In genomic region chr10:24952146-24952700, GRCh38 we compare ENCODE assay signal across 8 cellular contexts. TPM values are rescaled to one million over a fixed set of nuclear protein-coding genes. Genes with fewer than 3 reads are reported as not detected.
A peak's percentile ranks its signal among the peaks of the same experiment; 100 is the strongest.
DNase-seq lines count a peak whose midpoint lies in the region; ATAC-seq, FAIRE-seq and TF ChIP-seq lines count a peak whose summit lies in the region.

PRTFDC1 (minus strand) TSS chr10:24952606; CDS start chr10:24952575, 31 bp downstream.

- peak within 1 kb of the TSS; percentile 50 for H3K27ac Mint-ChIP-seq in activated T-cell treated with anti-CD3 and anti-CD28 coated beads, Interleukin-2, amount 50 U/mL, for 24 hours
- H3K27ac Mint-ChIP-seq in MCF 10A (ENCODE audit: low read depth, unreplicated experiment) = no peak within 1 kb of the TSS

- no peaks in the 10 kb centered on the region for H3F3A ChIP-seq in PC-9 (ENCODE audit: insufficient read depth, low read depth)

- CTCF ChIA-PET in PC-9 (lab: Charles Lee) (interaction anchor here (0.6 kb wide), 1 partner anchor 161 kb away, joined by 3 read pairs; no protein-coding TSS in a partner anchor), MCF 10A (lab: Yijun Ruan, JAX) (interaction anchor here (0.6 to 0.7 kb wide), 3 partner anchors 120 to 133 kb away, joined by 3 to 4 read pairs (median 3); no protein-coding TSS in a partner anchor)

- peak within 1 kb of the TSS; percentile 77 for H3K9ac ChIP-seq in iPS-20b (ENCODE audit: low read depth, low read length)

- ATAC-seq in HG02678 (IDR thresholded peaks at IDR 0.05; ENCODE audit: unreplicated experiment) = peak; percentile 27

- 0 out of 2 replicates have a peak within 1 kb of the TSS, but pooled peaks have one; percentile 20 for H3K27ac ChIP-seq in PC-9
- peak within 1 kb of the TSS; percentile 92 for H3K27ac ChIP-seq in iPS-20b (ENCODE audit: low read length)
- H3K27ac ChIP-seq in skin epidermis = peak within 1 kb of the TSS; percentile 73 to 97 (median 87)

- TSS peak; percentile 68 for BruUV-seq in PC-9 (replicated peaks; lab: Mats Ljungman, UMichigan)
- no TSS peak for BruUV-seq in MCF 10A (replicated peaks; lab: Mats Ljungman, UMichigan)

- H3K9me2 ChIP-seq in PC-9 (ENCODE audit: insufficient read depth) = no peaks in the 10 kb centered on the region

- peak within 1 kb of the TSS; percentile 69 for H3K4me3 Mint-ChIP-seq in activated T-cell treated with anti-CD3 and anti-CD28 coated beads, Interleukin-2, amount 50 U/mL, for 24 hours
- peak within 1 kb of the TSS; percentile 49 for H3K4me3 Mint-ChIP-seq in MCF 10A (ENCODE audit: unreplicated experiment)

- H3K9me3 ChIP-seq in PC-9 (ENCODE audit: insufficient read depth, low read depth) (0 out of 2 replicates have a peak, but pooled peaks cover 4% of the 10 kb centered on the region), iPS-20b (ENCODE audit: insufficient read depth, low read depth, low read length) (no peaks in the 10 kb centered on the region)

- no peaks in the 10 kb centered on the region for H3K79me2 ChIP-seq in PC-9 (ENCODE audit: low read depth)

- no peak for FAIRE-seq in HTR-8/SVneo (lab: Jason Lieb, UNC)

- POLR2A ChIA-PET in PC-9 (lab: Charles Lee; ENCODE audit: unreplicated experiment) = interaction anchor here (0.5 to 0.6 kb wide), 5 partner anchors 38 to 102 kb away, joined by 3 to 9 read pairs (median 5); partner anchors contain the start of gene ENKUR
- POLR2A ChIA-PET in MCF 10A (lab: Yijun Ruan, JAX) = no interaction called here

- H4K20me1 ChIP-seq in PC-9 (ENCODE audit: insufficient read depth) = no peaks in the 10 kb centered on the region

- H3K36me3 Mint-ChIP-seq in activated T-cell treated with anti-CD3 and anti-CD28 coated beads, Interleukin-2, amount 50 U/mL, for 24 hours (ENCODE audit: low read depth) = no peaks in the 10 kb centered on the region
- H3K36me3 Mint-ChIP-seq in MCF 10A (ENCODE audit: insufficient read depth, unreplicated experiment) = no peaks in the 10 kb centered on the region

- DNase-seq in activated T-cell treated with anti-CD3 and anti-CD28 coated beads, Interleukin-2, amount 50 U/mL, for 24 hours = peak; percentile 64
- DNase-seq in activated T-cell treated with anti-CD3 and anti-CD28 coated beads, Interleukin-2, amount 50 U/mL, for 1 hour = no peak
- DNase-seq in PC-9 = peak in 1 of 2 experiments; percentile 39
- no peak for DNase-seq in MCF 10A (ENCODE audit: unreplicated experiment)
- no peak for DNase-seq in HTR-8/SVneo (ENCODE audit: insufficient read length, low spot score)

- peak within 1 kb of the TSS; percentile 80 for H3K4me2 ChIP-seq in PC-9

- H3K27me3 ChIP-seq in PC-9 (ENCODE audit: insufficient read depth, low read depth) = no peaks in the 10 kb centered on the region
- H3K27me3 ChIP-seq in iPS-20b (ENCODE audit: insufficient read depth, low read length) = no peaks in the 10 kb centered on the region

- H3K4me1 Mint-ChIP-seq in activated T-cell treated with anti-CD3 and anti-CD28 coated beads, Interleukin-2, amount 50 U/mL, for 24 hours (ENCODE audit: low read depth) = peaks cover 29% of the 10 kb centered on the region
- H3K4me1 Mint-ChIP-seq in MCF 10A (ENCODE audit: insufficient read depth, unreplicated experiment) = no peaks in the 10 kb centered on the region

- H3K27me3 Mint-ChIP-seq in activated T-cell treated with anti-CD3 and anti-CD28 coated beads, Interleukin-2, amount 50 U/mL, for 24 hours = no peaks in the 10 kb centered on the region
- no peaks in the 10 kb centered on the region for H3K27me3 Mint-ChIP-seq in MCF 10A (ENCODE audit: insufficient read depth, unreplicated experiment)

- peak within 1 kb of the TSS; percentile 52 for H3K4me3 ChIP-seq in PC-9
- H3K4me3 ChIP-seq in iPS-20b (ENCODE audit: low read length) = peak within 1 kb of the TSS; percentile 60
- H3K4me3 ChIP-seq in skin epidermis = peak within 1 kb of the TSS; percentile 51 to 64 (median 61)

- intact Hi-C loops in PC-9 (cut with micrococcal nuclease; ENCODE audit: unreplicated experiment) = loop anchor here (2.0 to 5.0 kb wide), 5 partner anchors 60 to 309 kb away; partner anchors contain the start of gene ARHGAP21
- intact Hi-C loops in MCF 10A (cut with micrococcal nuclease) = no loop called here

- TF ChIP-seq CTCF in PC-9 (conservative IDR thresholded peaks at IDR 0.05) (no peak), MCF 10A (IDR thresholded peaks at IDR 0.05; ENCODE audit: unreplicated experiment) (no peak)

- H2AFZ ChIP-seq in PC-9 = peak within 1 kb of the TSS; percentile 79

- H3K36me3 ChIP-seq in PC-9 (ENCODE audit: low read depth) = no peaks in the 10 kb centered on the region
- no peaks in the 10 kb centered on the region for H3K36me3 ChIP-seq in iPS-20b (ENCODE audit: insufficient read depth, low read depth, low read length)

- H3K9me3 Mint-ChIP-seq in activated T-cell treated with anti-CD3 and anti-CD28 coated beads, Interleukin-2, amount 50 U/mL, for 24 hours = no peaks in the 10 kb centered on the region
- no peaks in the 10 kb centered on the region for H3K9me3 Mint-ChIP-seq in MCF 10A (ENCODE audit: unreplicated experiment)

- H3K4me1 ChIP-seq in PC-9 (replicated peaks; ENCODE audit: insufficient read depth) = peaks cover 19% of the 10 kb centered on the region
- H3K4me1 ChIP-seq in iPS-20b (ENCODE audit: insufficient read depth, low read length) = peaks cover 27% of the 10 kb centered on the region

RNA-seq across cellular contexts. Expression of gene PRTFDC1, which starts in this region (rescaled TPM):
- 12.3 and 15.8 TPM in 2 replicates for total RNA-seq in PC-9 (2021)
- total RNA-seq in MCF 10A (2022) = not detected in 2 replicates

Comparison
In these comparisons a context has a peak if more than half of its experiments do, and no peak if none do; other contexts are left out.
1. RNA of gene PRTFDC1 (total RNA-seq): 12.3 to 15.8 TPM in PC-9; not detected in MCF 10A; every median in the first group is over 10 times any median in the second.
2. H3K27ac ChIP-seq: peak in every context shown above with its lines; median percentile 92 in iPS-20b; 87 in skin epidermis; 20 in PC-9.
3. Peak in every context shown above with its lines, with median percentiles within 50 percentile points of each other: H3K4me3 ChIP-seq.